Comparison of ENCODE assay signal across 8 cellular contexts in the genomic region with DNA sequence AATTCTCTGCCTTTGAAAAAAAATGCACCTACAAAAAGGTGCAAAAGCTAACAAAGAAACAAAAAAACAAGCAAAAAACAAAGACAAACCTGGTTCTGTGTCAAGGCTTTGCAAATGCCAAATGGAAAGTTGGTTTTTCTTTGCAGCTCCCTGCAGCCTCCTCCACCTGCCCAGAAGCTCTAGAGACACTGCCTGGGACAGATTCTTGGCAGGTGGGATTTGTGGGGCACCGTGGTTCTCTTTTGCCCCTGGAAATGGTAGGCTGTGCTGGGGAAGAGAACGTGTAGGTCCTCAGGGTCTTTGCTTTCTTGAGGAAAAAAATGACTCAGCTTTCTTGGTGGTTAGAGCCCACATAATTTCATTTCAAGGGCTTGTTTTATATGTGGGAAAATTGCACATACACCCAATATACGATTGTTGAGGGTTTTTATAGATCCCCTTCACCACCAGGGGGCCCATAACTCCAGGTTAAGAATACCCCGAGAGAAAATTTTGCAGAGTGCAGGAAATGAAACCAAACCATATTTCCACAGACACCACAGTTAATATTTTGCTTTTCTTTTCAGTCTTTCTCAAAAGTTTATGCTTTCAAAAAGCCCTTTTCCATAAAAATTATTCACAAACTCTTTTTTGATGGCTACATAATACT. TPM values are rescaled to one million over a fixed set of nuclear protein-coding genes. Genes with fewer than 3 reads are reported as not detected.
DNase-seq lines count a peak whose midpoint lies in the region; ATAC-seq and TF ChIP-seq lines count a peak whose summit lies in the region.

No MANE protein-coding gene starts in this region.

- no peak overlapping the region for H2BK120ac ChIP-seq in mesendoderm (ENCODE audit: low read depth, low read length)

- H4K5ac ChIP-seq in mesendoderm (ENCODE audit: low read length) = no peak overlapping the region

- H3K9ac ChIP-seq in mesendoderm (ENCODE audit: low read length) = no peak overlapping the region

- H2BK5ac ChIP-seq in mesendoderm (ENCODE audit: low read length) = no peak overlapping the region

- WGBS in mesendoderm (ENCODE audit: extremely low coverage, insufficient coverage, low lambda C conversion rate) = no CpG with 5 or more reads among the region's 4 CpGs
- 22 to 37% (median 30%) methylated on average over 4 of the region's 4 CpGs for whole genome bisulfite sequencing in stomach, 5 donors

- H3K27ac ChIP-seq in HL-60 (replicated peaks) (no peak overlapping the region), mesendoderm (ENCODE audit: low read depth, low read length) (no peak overlapping the region), stomach (no peak overlapping the region)

- TF ChIP-seq EP300 in stomach (IDR thresholded peaks at IDR 0.05) = no peak

- TF ChIP-seq POLR2A in stomach (IDR thresholded peaks at IDR 0.05) = no peak

- peak; percentile 95 for ATAC-seq in GM19395 (IDR thresholded peaks at IDR 0.05; ENCODE audit: unreplicated experiment)

- no peaks in the 10 kb centered on the region for H3K79me1 ChIP-seq in mesendoderm (ENCODE audit: low read length)

- peak; percentile 3 for TF ChIP-seq CTCF in HL-60 (IDR thresholded peaks at IDR 0.05; ENCODE audit: insufficient read depth, low read length)
- TF ChIP-seq CTCF in stomach (IDR thresholded peaks at IDR 0.05) = peak in 4 of 7 experiments; percentile 43 to 76 (median 67)

- no peaks in the 10 kb centered on the region for H3K4me1 ChIP-seq in mesendoderm (ENCODE audit: control insufficient read depth, low read depth, low read length)
- H3K4me1 ChIP-seq in stomach = peaks cover 0 to 6% (median 0%) of the 10 kb centered on the region in 4 donors

- H3K4ac ChIP-seq in mesendoderm (ENCODE audit: low read depth, low read length) = no peak overlapping the region

- H2BK15ac ChIP-seq in mesendoderm (replicated peaks; ENCODE audit: low read depth) = no peak overlapping the region

- no peak overlapping the region for H3K18ac ChIP-seq in mesendoderm (ENCODE audit: low read length)

- intact Hi-C loops in stomach (cut with DNase I; ENCODE audit: low total_unique reads) = loop anchor here (5.0 kb wide), 1 partner anchor 409 kb away; no protein-coding TSS in a partner anchor

- no peaks in the 10 kb centered on the region for H3K79me2 ChIP-seq in mesendoderm (ENCODE audit: control insufficient read depth, insufficient read depth, low read length)

- no peaks in the 10 kb centered on the region for H3K9me3 ChIP-seq in stomach

- H3K27me3 ChIP-seq in HL-60 (ENCODE audit: insufficient read depth, poor library complexity, severe bottlenecking) (no peaks in the 10 kb centered on the region), mesendoderm (ENCODE audit: insufficient read depth, low read length, poor library complexity) (no peaks in the 10 kb centered on the region), stomach (no peaks in the 10 kb centered on the region)

- H3K4me3 ChIP-seq in HL-60 (replicated peaks; ENCODE audit: insufficient read depth, low read length) = no peak overlapping the region
- no peak overlapping the region for H3K4me3 ChIP-seq in mesendoderm (ENCODE audit: low read length)
- H3K4me3 ChIP-seq in stomach = no peak overlapping the region

- DNase-seq in COLO829 (ENCODE audit: low spot score) (peak; percentile 48), HL-60 (ENCODE audit: low read depth in 1 of 2, low spot score in 1 of 2) (peak in 1 of 2 experiments; percentile 52), T-helper 9 cell (peak; percentile 10), cerebellum (ENCODE audit: low spot score) (peak; percentile 10), mesendoderm (peak; percentile 22), stomach (peak; percentile 54), mesenteric fat pad (ENCODE audit: low spot score) (no peak)

- no peak overlapping the region for H2AK5ac ChIP-seq in mesendoderm (ENCODE audit: low read length)

- no peaks in the 10 kb centered on the region for H3K36me3 ChIP-seq in mesendoderm (ENCODE audit: control insufficient read depth, insufficient read depth, low read length)
- H3K36me3 ChIP-seq in stomach = no peaks in the 10 kb centered on the region

- H3K4me2 ChIP-seq in mesendoderm (ENCODE audit: low read length) = no peak overlapping the region

- no peak overlapping the region for H3K56ac ChIP-seq in mesendoderm (ENCODE audit: low read length)

- no peak overlapping the region for H4K8ac ChIP-seq in mesendoderm (ENCODE audit: low read depth, low read length)

- H3K23ac ChIP-seq in mesendoderm (ENCODE audit: low read length) = no peak overlapping the region

RNA-seq across cellular contexts. Expression of a gene that starts 58.7 kb away (rescaled TPM):
- total RNA-seq in cerebellum = 0.36 TPM
- polyA plus RNA-seq in mesendoderm (2013, experiment 1 of 2) = 0.32 TPM
- polyA plus RNA-seq in mesendoderm (2013, experiment 2 of 2) = 0.22 TPM
- total RNA-seq in stomach = not detected
- 1 to 10 TPM in 1 of 3 donors, under 1 TPM in 1, not detected in 1; 0.43 to 1.1 TPM for polyA plus RNA-seq in stomach
- not detected for total RNA-seq in mesenteric fat pad
